In the genomic region with DNA sequence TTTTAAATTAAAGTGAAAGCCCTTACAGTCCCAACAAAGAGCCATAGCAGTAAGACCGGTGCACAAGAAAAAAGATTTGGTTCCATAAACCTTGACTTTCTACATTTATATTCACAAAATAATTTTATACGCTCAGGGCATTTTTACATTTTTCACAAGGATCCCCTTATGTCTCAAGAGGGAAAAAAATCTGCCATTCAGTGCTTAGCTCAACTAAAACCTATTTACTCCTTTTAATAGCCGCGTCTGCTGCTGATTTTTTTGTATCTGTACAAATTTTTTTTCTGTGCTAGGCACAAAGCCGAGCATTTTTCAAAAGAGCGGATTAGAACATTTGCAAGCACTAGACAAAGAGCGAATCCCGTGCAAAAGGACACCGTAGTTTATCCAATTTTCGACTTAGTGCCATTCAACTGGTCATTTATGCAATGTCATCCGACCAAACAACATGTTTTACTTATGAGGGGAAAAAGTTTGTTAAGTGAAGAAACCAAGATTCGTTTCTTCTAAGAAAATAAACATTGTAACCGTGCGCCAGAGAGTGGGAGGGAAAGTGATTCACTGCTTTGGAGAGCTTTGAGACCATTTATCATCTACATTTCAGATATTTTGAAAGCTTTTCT, we compare ENCODE assay signal across 28 cellular contexts. TPM values are rescaled to one million over a fixed set of nuclear protein-coding genes. Genes with fewer than 3 reads are reported as not detected.
"Had no signal": no experiment of that assay in that cellular context is flagged by ENCODE, and none has a peak within 500 bp of the region (broad histone marks: within the 10 kb centered on the region; RNA-seq: fewer than 3 reads in every experiment).

No MANE protein-coding gene starts in this region.

- H3K4me1 Mint-ChIP-seq: activated naive CD4-positive, alpha-beta T cell treated with anti-CD3 and anti-CD28 coated beads, Interleukin-2, amount 10 ng/mL, durations not matched to agents 7 days and 5 days had no signal

- H3K36me3 ChIP-seq: breast epithelium, pancreas, prostate gland, sigmoid colon, suprapubic skin, tibial nerve had no signal

- H3K9me3 ChIP-seq: breast epithelium, pancreas, prostate gland, sigmoid colon, suprapubic skin, tibial nerve had no signal

- H3K4me3 ChIP-seq: breast epithelium, pancreas, prostate gland, sigmoid colon, suprapubic skin, tibial nerve had no signal

- H3K27ac Mint-ChIP-seq: activated naive CD4-positive, alpha-beta T cell treated with anti-CD3 and anti-CD28 coated beads, Interleukin-2, amount 10 ng/mL, durations not matched to agents 7 days and 5 days; activated naive CD8-positive, alpha-beta T cell treated with anti-CD3 and anti-CD28 coated beads, Interleukin-2, amount 10 ng/mL, durations not matched to agents 7 days and 5 days; endodermal cell; mesothelial cell of epicardium; naive B cell; nephron progenitor cell had no signal

- H3K4me3 Mint-ChIP-seq: activated naive CD4-positive, alpha-beta T cell treated with anti-CD3 and anti-CD28 coated beads, Interleukin-2, amount 10 ng/mL, durations not matched to agents 7 days and 5 days; activated naive CD8-positive, alpha-beta T cell treated with anti-CD3 and anti-CD28 coated beads, Interleukin-2, amount 10 ng/mL, durations not matched to agents 7 days and 5 days; mesothelial cell of epicardium; naive B cell; nephron progenitor cell had no signal

- ATAC-seq: esophagus mucosa, left ventricle myocardium superior, pancreas had no signal

- H3K36me3 Mint-ChIP-seq: activated naive CD4-positive, alpha-beta T cell treated with anti-CD3 and anti-CD28 coated beads, Interleukin-2, amount 10 ng/mL, durations not matched to agents 7 days and 5 days; mesothelial cell of epicardium had no signal

- DNase-seq: activated CD4-positive, alpha-beta T cell treated with anti-CD3 and anti-CD28 coated beads for 48 hours; activated CD4-positive, alpha-beta T cell treated with anti-CD3 and anti-CD28 coated beads, Interleukin-2, amount 50 U/mL, for 48 hours; activated CD8-positive, alpha-beta memory T cell treated with anti-CD3 and anti-CD28 coated beads for 24 hours; activated effector memory CD4-positive, alpha-beta T cell treated with Interleukin-2 at 50 U/mL for 16 hours; activated naive CD4-positive, alpha-beta T cell treated with anti-CD3 and anti-CD28 coated beads, Interleukin-2, amount 10 ng/mL, durations not matched to agents 7 days and 5 days; activated naive CD8-positive, alpha-beta T cell treated with anti-CD3 and anti-CD28 coated beads, Interleukin-2, amount 10 ng/mL, durations not matched to agents 7 days and 5 days; amygdala; central memory CD4-positive, alpha-beta T cell; endodermal cell; left cardiac atrium; left ventricle myocardium superior; naive B cell; nephron progenitor cell; nucleus accumbens; pancreas; sigmoid colon; stimulated activated CD4-positive, alpha-beta T cell treated with anti-CD3 and anti-CD28 coated beads, Interleukin-15, amount 100 ng/mL, for 24 hours; stimulated activated CD4-positive, alpha-beta T cell treated with anti-CD3 and anti-CD28 coated beads, Interleukin-2, amount 100 ng/mL, for 24 hours; stimulated activated naive CD4-positive, alpha-beta T cell had no signal

- H3K9me3 Mint-ChIP-seq: mesothelial cell of epicardium had no signal

RNA-seq across cellular contexts. Expression of a gene that starts 3.7 kb away (rescaled TPM):
- total RNA-seq: activated naive CD8-positive, alpha-beta T cell treated with anti-CD3 and anti-CD28 coated beads, Interleukin-2, amount 10 ng/mL, durations not matched to agents 7 days and 5 days; breast epithelium; endodermal cell; esophagus mucosa; left cardiac atrium; left ventricle myocardium superior; lung microvascular endothelial cell; mesothelial cell of epicardium; pancreas; prostate gland; sigmoid colon; suprapubic skin; T-helper 1 cell treated with Interleukin-12 subunit alpha and Interleukin-12 subunit beta and Interleukin-4 antibody, amounts not matched to agents 30 ng/mL and 1 ng/mL, for 36 hours; tibial nerve; urinary bladder had no signal
